11 cellular contexts compared by ENCODE assay signal in genomic region chr2:174717273-174717672, GRCh38. TPM values are rescaled to one million over a fixed set of nuclear protein-coding genes. Genes with fewer than 3 reads are reported as not detected.
DNase-seq lines count a peak whose midpoint lies in the region; ATAC-seq and TF ChIP-seq lines count a peak whose summit lies in the region.
"Had no signal": no experiment of that assay in that cellular context is flagged by ENCODE, and none has a peak within 500 bp of the region (broad histone marks: within the 10 kb centered on the region; RNA-seq: fewer than 3 reads in every experiment).

No MANE protein-coding gene starts in this region.

- TF ChIP-seq CTCF in GM10248 (IDR thresholded peaks at IDR 0.05; ENCODE audit: control extremely low read depth, extremely low read depth, low read depth, missing control alignments), result no peak

- DNase-seq in AG20443 (ENCODE audit: low spot score) (peak; percentile 63), H4 (ENCODE audit: low spot score) (peak; percentile 68), glomerular visceral epithelial cell (ENCODE audit: extremely low spot score) (peak; percentile 73), GM10248 (ENCODE audit: extremely low spot score) (no peak), foreskin melanocyte (no peak), dermis blood vessel endothelial cell (no peak)
- peak; percentile 24 to 36 for DNase-seq in activated CD4-positive, alpha-beta T cell treated with anti-CD3 and anti-CD28 coated beads, Interleukin-2, amount 50 U/mL, for 48 hours
- DNase-seq: DMS 273 treated with DMSO at 0.1 percent for 48 hours, spleen, stomach had no signal

- ATAC-seq in GM18519 (IDR thresholded peaks at IDR 0.05; ENCODE audit: low FRiP score, unreplicated experiment), result no peak

- POLR2A ChIA-PET in GM10248 (lab: Yijun Ruan, JAX), result no interaction called here

- CTCF ChIA-PET in GM10248 (lab: Yijun Ruan, JAX), result interaction anchor here (3.2 kb wide), 1 partner anchor 32 kb away, joined by 9 read pairs; no protein-coding TSS in a partner anchor

RNA-seq across cellular contexts. Expression of gene CHRNA1, which starts 47.0 kb away (rescaled TPM):
- 0.94 and 1.1 TPM in 2 replicates for total RNA-seq in H4 (2014; rRNA removed; shearing (Covaris generic))
- total RNA-seq in dermis blood vessel endothelial cell, result 0.51 TPM in 2 replicates
- total RNA-seq: stomach had no signal

Comparison
In these comparisons a context has a peak if more than half of its experiments do, and no peak if none do; other contexts are left out.
1. DNase-seq: peak in AG20443 (single experiment), H4 (single experiment), activated CD4-positive, alpha-beta T cell treated with anti-CD3 and anti-CD28 coated beads, Interleukin-2, amount 50 U/mL, for 48 hours (2 of 2) and glomerular visceral epithelial cell (single experiment); none in GM10248 (single experiment), foreskin melanocyte (single experiment) and dermis blood vessel endothelial cell (single experiment).